In genomic region chr7:101155303-101155702, GRCh38 we compare ENCODE assay signal across 9 cellular contexts. TPM values are rescaled to one million over a fixed set of nuclear protein-coding genes. Genes with fewer than 3 reads are reported as not detected.
DNase-seq lines count a peak whose midpoint lies in the region; ATAC-seq and TF ChIP-seq lines count a peak whose summit lies in the region.
"Had no signal": no experiment of that assay in that cellular context is flagged by ENCODE, and none has a peak within 500 bp of the region (broad histone marks: within the 10 kb centered on the region; RNA-seq: fewer than 3 reads in every experiment).

No MANE protein-coding gene starts in this region.

- H3K9me3 Mint-ChIP-seq in activated T-cell treated with anti-CD3 and anti-CD28 coated beads, Interleukin-2, amount 50 U/mL, for 24 hours, result peaks cover 3% of the 10 kb centered on the region

- intact Hi-C loops in left lung (cut with DNase I), result no loop called here

- peaks cover 10% of the 10 kb centered on the region for H3K4me1 ChIP-seq in adipocyte (ENCODE audit: control insufficient read depth, insufficient read depth, low read length)
- peaks cover 6 to 8% of the 10 kb centered on the region in 2 donors for H3K4me1 ChIP-seq in left lung
- H3K4me1 ChIP-seq in thoracic aorta (ENCODE audit: control insufficient read depth in 1 of 2, low read depth in 2 of 2), result peaks cover 5 to 12% of the 10 kb centered on the region in 2 donors

- H3K27ac Mint-ChIP-seq in activated T-cell treated with anti-CD3 and anti-CD28 coated beads, Interleukin-2, amount 50 U/mL, for 24 hours, result peak overlapping the region; percentile 14

- no peak for DNase-seq in activated T-cell treated with anti-CD3 and anti-CD28 coated beads, Interleukin-2, amount 50 U/mL, for 24 hours
- DNase-seq in activated T-cell treated with anti-CD3 and anti-CD28 coated beads for 4 hours (no peak), adipocyte (ENCODE audit: low read depth) (no peak), left lung (no peak), thoracic aorta (ENCODE audit: low spot score) (no peak), HUDEP-2 (lab: John Stamatoyannopoulos, UW; ENCODE audit: unreplicated experiment in 76 of 76) (no peak)
- no peak for DNase-seq in NK-92 treated with Interleukin-12 subunit alpha and Interleukin-12 subunit beta, amount 100 ng/mL, for 24 hours (lab: John Stamatoyannopoulos, UW)

- H3K4me3 ChIP-seq in adipocyte (ENCODE audit: low read length) (peak overlapping the region; percentile 90), left lung (peak overlapping the region; percentile 92 to 98), thoracic aorta (peak overlapping the region; percentile 88)

- no peaks in the 10 kb centered on the region for H3K9me3 ChIP-seq in adipocyte (ENCODE audit: control insufficient read depth, low read length)
- H3K9me3 ChIP-seq in left lung, result no peaks in the 10 kb centered on the region
- H3K9me3 ChIP-seq in thoracic aorta, result no peaks in the 10 kb centered on the region
- H3K9me3 ChIP-seq: neutrophil had no signal

- peak overlapping the region; percentile 82 for H3K4me3 Mint-ChIP-seq in activated T-cell treated with anti-CD3 and anti-CD28 coated beads, Interleukin-2, amount 50 U/mL, for 24 hours

- ATAC-seq in left lung (no peak), thoracic aorta (ENCODE audit: insufficient number of reproducible peaks, low FRiP score, low read depth) (no peak), GM21515 (IDR thresholded peaks at IDR 0.05; ENCODE audit: unreplicated experiment) (no peak)

- peak overlapping the region; percentile 89 for H3K9ac ChIP-seq in adipocyte (ENCODE audit: low read length)

- H3K27ac ChIP-seq in left lung (no peak overlapping the region), thoracic aorta (no peak overlapping the region)
- H3K27ac ChIP-seq: neutrophil had no signal

- no peaks in the 10 kb centered on the region for H3K27me3 Mint-ChIP-seq in activated T-cell treated with anti-CD3 and anti-CD28 coated beads, Interleukin-2, amount 50 U/mL, for 24 hours

- H3K27me3 ChIP-seq in adipocyte (replicated peaks; ENCODE audit: control insufficient read depth, insufficient read depth, low read length) (no peaks in the 10 kb centered on the region), left lung (no peaks in the 10 kb centered on the region), thoracic aorta (replicated peaks; ENCODE audit: insufficient read depth) (no peaks in the 10 kb centered on the region)

- H3K36me3 ChIP-seq in adipocyte (ENCODE audit: control insufficient read depth, insufficient read depth, low read length, severe bottlenecking) (peaks cover 36% of the 10 kb centered on the region), left lung (peaks cover 0 to 36% of the 10 kb centered on the region in 2 donors), thoracic aorta (peaks cover 21% of the 10 kb centered on the region)
- H3K36me3 ChIP-seq: neutrophil had no signal

- H3K4me1 Mint-ChIP-seq in activated T-cell treated with anti-CD3 and anti-CD28 coated beads, Interleukin-2, amount 50 U/mL, for 24 hours (ENCODE audit: low read depth), result peaks cover 11% of the 10 kb centered on the region

- peaks cover 37% of the 10 kb centered on the region for H3K36me3 Mint-ChIP-seq in activated T-cell treated with anti-CD3 and anti-CD28 coated beads, Interleukin-2, amount 50 U/mL, for 24 hours (ENCODE audit: low read depth)

- no peak for TF ChIP-seq CTCF in left lung (IDR thresholded peaks at IDR 0.05)
- TF ChIP-seq CTCF in thoracic aorta (IDR thresholded peaks at IDR 0.05), result no peak

RNA-seq across cellular contexts. Expression of gene AP1S1, which starts 1.0 kb away (rescaled TPM):
- total RNA-seq in left lung (10 to 100 TPM; 39.4 to 48.7 TPM), thoracic aorta (10 to 100 TPM; 11.9 to 33.0 TPM)

RNA-seq across cellular contexts. Expression of gene VGF, which starts 10.1 kb away (rescaled TPM):
- total RNA-seq in left lung (not detected), thoracic aorta (not detected)

RNA-seq across cellular contexts. Expression of gene NAT16, which starts 24.8 kb away (rescaled TPM):
- total RNA-seq in left lung (not detected), thoracic aorta (not detected)

RNA-seq across cellular contexts. Expression of gene SERPINE1, which starts 28.4 kb away (rescaled TPM):
- 10 to 100 TPM; 59.4 to 80.5 TPM for total RNA-seq in left lung
- 1,000 to 10,000 TPM in 1 of 2 donors, 100 to 1,000 TPM in 1; 542 to 1,009 TPM for total RNA-seq in thoracic aorta

RNA-seq across cellular contexts. Expression of gene MOGAT3, which starts 45.5 kb away (rescaled TPM):
- not detected for total RNA-seq in left lung
- total RNA-seq in thoracic aorta, result not detected
